21 cellular contexts compared by ENCODE assay signal in the genomic region with DNA sequence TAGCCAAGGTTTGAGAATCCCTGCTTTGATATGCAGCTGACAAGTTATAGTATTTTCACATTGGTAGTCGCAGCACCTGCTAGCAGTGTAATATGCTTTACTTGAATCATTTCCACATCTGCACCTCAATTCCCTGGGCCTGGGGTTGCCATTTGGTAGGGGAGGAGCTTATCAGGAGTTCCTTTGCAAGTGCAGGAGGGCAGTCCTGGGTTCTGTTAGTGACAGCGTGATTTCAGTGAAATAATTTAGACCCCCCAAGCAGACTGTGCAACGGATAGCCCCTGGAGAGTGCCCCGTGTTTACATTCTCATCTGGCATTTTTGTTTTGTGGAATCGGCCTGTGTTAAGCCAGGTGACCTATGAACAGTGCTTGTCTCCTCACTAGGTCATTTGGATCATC. TPM values are rescaled to one million over a fixed set of nuclear protein-coding genes. Genes with fewer than 3 reads are reported as not detected.
"Had no signal": no experiment of that assay in that cellular context is flagged by ENCODE, and none has a peak within 500 bp of the region (broad histone marks: within the 10 kb centered on the region; RNA-seq: fewer than 3 reads in every experiment).

No MANE protein-coding gene starts in this region.

- DNase-seq: effector CD4-positive, alpha-beta T cell; foreskin melanocyte; heart left ventricle; hippocampal formation; kidney glomerular epithelial cell; mesendoderm; naive B cell; nucleus accumbens; ovary; small intestine; stimulated activated CD4-positive, alpha-beta T cell treated with anti-CD3 and anti-CD28 coated beads, Interleukin-12 subunit alpha, Interleukin-12 subunit beta, amount 100 ng/mL, for 4 hours; stimulated activated naive CD4-positive, alpha-beta T cell treated with Interleukin-2 at 50 U/mL for 16 hours; tibial artery; upper lobe of left lung; uterus had no signal

- H3K4me3 ChIP-seq: coronary artery, heart left ventricle, ovary, right atrium auricular region, tibial artery, upper lobe of left lung, uterus had no signal

- H3K9me3 ChIP-seq: heart left ventricle, ovary, right atrium auricular region, tibial artery, upper lobe of left lung, uterus had no signal

- H3K9me3 Mint-ChIP-seq: naive B cell, neural crest cell had no signal

- H3K36me3 ChIP-seq: ovary, uterus had no signal

- ATAC-seq: heart left ventricle had no signal

- H3K27ac ChIP-seq: coronary artery, heart left ventricle, ovary, right atrium auricular region, tibial artery, upper lobe of left lung, uterus had no signal

- H3K4me3 Mint-ChIP-seq: neural crest cell had no signal

- H3K27me3 Mint-ChIP-seq: naive B cell had no signal

- H3K27me3 ChIP-seq: heart left ventricle, ovary, right atrium auricular region, tibial artery, upper lobe of left lung, uterus had no signal

RNA-seq across cellular contexts. Expression of a gene that starts 34.4 kb away (rescaled TPM):
- total RNA-seq: dermis microvascular lymphatic vessel endothelial cell, glomerular endothelial cell, lung microvascular endothelial cell had no signal
